Comparison of ENCODE assay signal across 13 cellular contexts in the genomic region with DNA sequence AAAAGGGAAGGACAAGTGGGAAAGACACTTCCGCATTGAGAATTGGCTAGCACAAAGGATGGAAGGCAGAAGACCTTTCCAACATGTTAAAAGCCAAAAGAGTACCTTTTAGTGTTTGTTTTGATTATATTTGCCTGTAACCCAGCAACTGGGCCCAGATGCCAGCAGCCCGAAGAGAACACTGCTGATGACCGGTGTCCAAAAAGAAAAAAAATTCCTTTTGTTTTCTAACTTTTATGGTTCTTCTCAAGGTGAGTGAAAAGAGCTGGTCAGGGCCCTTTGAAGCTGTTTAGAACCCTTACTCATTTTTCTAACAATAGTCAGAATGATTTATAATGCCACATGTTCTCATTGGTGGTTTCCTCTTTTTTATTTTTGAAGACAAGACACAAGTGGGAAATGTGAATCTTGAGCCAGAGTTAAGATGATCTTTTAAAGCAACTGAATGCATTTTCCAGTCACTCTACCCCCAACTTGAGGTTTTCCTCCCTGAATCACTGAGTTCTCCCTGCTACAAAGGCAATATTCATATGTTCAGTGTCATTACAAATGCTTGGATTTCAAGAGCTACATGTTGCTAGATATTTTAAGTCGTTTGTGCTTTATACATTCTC. TPM values are rescaled to one million over a fixed set of nuclear protein-coding genes. Genes with fewer than 3 reads are reported as not detected.
DNase-seq lines count a peak whose midpoint lies in the region; TF ChIP-seq lines count a peak whose summit lies in the region.
"Had no signal": no experiment of that assay in that cellular context is flagged by ENCODE, and none has a peak within 500 bp of the region (broad histone marks: within the 10 kb centered on the region; RNA-seq: fewer than 3 reads in every experiment).

No MANE protein-coding gene starts in this region.

- peak overlapping the region; percentile 71 to 72 for H3K27ac ChIP-seq in uterus
- H3K27ac ChIP-seq: cardiac muscle cell had no signal

- TF ChIP-seq CTCF in fibroblast of mammary gland (conservative IDR thresholded peaks at IDR 0.05; ENCODE audit: control insufficient read depth, insufficient read depth, low read depth, low read length) (no peak), uterus (IDR thresholded peaks at IDR 0.05) (no peak)

- no peaks in the 10 kb centered on the region for H3K4me1 ChIP-seq in uterus

- DNase-seq in NCI-H2029 treated with DMSO at 0.1 percent for 48 hours (lab: John Stamatoyannopoulos, UW) = peak; percentile 28
- DNase-seq in NCI-H2029 (lab: John Stamatoyannopoulos, UW) = no peak
- peak; percentile 11 for DNase-seq in fibroblast of mammary gland (ENCODE audit: low read depth)
- DNase-seq in myocyte (ENCODE audit: low read depth) = peak; percentile 78
- peak; percentile 45 to 46 for DNase-seq in uterus
- no peak for DNase-seq in stimulated activated naive CD4-positive, alpha-beta T cell (lab: John Stamatoyannopoulos, UW)
- no peak for DNase-seq in activated gamma-delta T cell (lab: John Stamatoyannopoulos, UW)
- DNase-seq in NCI-H1105 (lab: John Stamatoyannopoulos, UW) = no peak
- DNase-seq: activated CD8-positive, alpha-beta T cell treated with anti-CD3 and anti-CD28 coated beads, Interleukin-2, amount 10 ng/mL, durations not matched to agents 7 days and 5 days; hypothalamus; NCI-H1105 treated with DMSO at 0.1 percent for 48 hours; NCI-H446 treated with DMSO at 0.1 percent for 48 hours had no signal

- H3K4me3 ChIP-seq in fibroblast of mammary gland (ENCODE audit: control insufficient read depth, low read depth, low read length) (no peak overlapping the region), uterus (no peak overlapping the region)
- H3K4me3 ChIP-seq: cardiac muscle cell had no signal

- intact Hi-C loops in uterus (cut with DNase I; ENCODE audit: low total_unique reads) = no loop called here

- H3K9me3 ChIP-seq in uterus = no peaks in the 10 kb centered on the region

- no peak for TF ChIP-seq POLR2A in uterus (IDR thresholded peaks at IDR 0.05)

- H3K27me3 ChIP-seq in uterus = no peaks in the 10 kb centered on the region
- H3K27me3 ChIP-seq: cardiac muscle cell had no signal

- no peaks in the 10 kb centered on the region for H3K36me3 ChIP-seq in uterus
- H3K36me3 ChIP-seq: cardiac muscle cell had no signal

RNA-seq across cellular contexts. Expression of a gene that starts 32.3 kb away (rescaled TPM):
- total RNA-seq in myocyte = 10.8 and 14.7 TPM in 2 replicates
- polyA plus RNA-seq in myocyte (2012) = 7.1 TPM
- 100 to 1,000 TPM in 1 of 4 donors, 10 to 100 TPM in 3; 18.2 to 136 (median 60.1) TPM for total RNA-seq in uterus
- total RNA-seq: activated CD8-positive, alpha-beta T cell treated with anti-CD3 and anti-CD28 coated beads, Interleukin-2, amount 10 ng/mL, durations not matched to agents 7 days and 5 days had no signal

Comparison
In these comparisons a context has a peak if more than half of its experiments do, and no peak if none do; other contexts are left out.
1. DNase-seq: peak in NCI-H2029 treated with DMSO at 0.1 percent for 48 hours (single experiment), fibroblast of mammary gland (single experiment), myocyte (single experiment) and uterus (2 of 2); none in NCI-H2029 (single experiment), stimulated activated naive CD4-positive, alpha-beta T cell (0 of 6), activated gamma-delta T cell (single experiment) and NCI-H1105 (single experiment).